ENCODE assay signal across 12 cellular contexts in the genomic region with DNA sequence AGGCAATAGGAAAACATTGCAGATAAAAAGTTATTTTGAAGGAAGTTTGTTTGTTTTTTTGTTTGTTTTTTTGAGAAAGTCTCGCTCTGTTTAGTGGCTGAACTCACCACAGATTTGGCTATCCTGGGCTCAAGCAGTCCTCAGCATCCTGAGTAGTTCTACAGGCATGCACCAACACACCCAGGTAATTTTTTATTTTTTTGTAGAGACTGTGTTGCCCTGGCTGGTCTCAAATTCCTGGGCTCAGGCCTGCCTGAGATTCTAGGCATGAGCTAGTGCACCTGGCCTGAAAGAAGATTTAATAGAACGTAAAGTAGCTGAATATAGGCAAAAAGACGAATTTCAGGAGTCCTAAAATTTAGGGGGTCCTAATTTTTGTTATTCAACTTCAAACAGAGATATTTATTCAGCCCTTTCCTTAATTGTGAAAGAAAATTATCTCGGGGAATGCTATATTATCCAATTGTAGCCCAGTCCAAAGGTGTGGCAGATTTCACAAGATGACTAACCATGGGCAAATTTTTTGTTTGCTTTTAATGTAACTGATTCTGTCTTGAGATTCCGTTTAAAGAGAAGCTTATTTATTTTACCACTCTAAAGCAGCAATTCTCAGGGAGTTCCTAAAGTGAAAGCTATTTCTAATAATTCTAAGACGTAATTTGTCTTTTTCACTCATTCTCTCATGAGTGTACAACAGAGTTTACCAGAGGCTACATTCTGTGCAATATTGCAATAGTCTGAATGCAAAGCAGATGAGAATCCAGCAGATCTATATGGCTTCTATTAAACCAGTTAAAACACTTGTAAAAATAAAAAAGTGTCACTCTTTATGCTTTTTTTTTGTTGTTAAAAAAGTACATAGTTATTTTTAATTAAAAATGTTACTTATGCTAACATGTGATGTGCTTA. TPM values are rescaled to one million over a fixed set of nuclear protein-coding genes. Genes with fewer than 3 reads are reported as not detected.
DNase-seq lines count a peak whose midpoint lies in the region; ATAC-seq, FAIRE-seq and TF ChIP-seq lines count a peak whose summit lies in the region.
"Had no signal": no experiment of that assay in that cellular context is flagged by ENCODE, and none has a peak within 500 bp of the region (broad histone marks: within the 10 kb centered on the region; RNA-seq: fewer than 3 reads in every experiment).

No MANE protein-coding gene starts in this region.

- H3K4me3 ChIP-seq in liver (ENCODE audit: low read depth in 1 of 3, low read length in 3 of 3) (peak overlapping the region in 1 of 3 donors; percentile 11), thoracic aorta (peak overlapping the region; percentile 58), MM.1S (ENCODE audit: low read length) (no peak overlapping the region)

- no peak overlapping the region for H2AFZ ChIP-seq in MM.1S (ENCODE audit: low read length)

- no peaks in the 10 kb centered on the region for H3K9me3 ChIP-seq in liver (ENCODE audit: control insufficient read depth in 4 of 4, low read length in 3 of 4)
- no peaks in the 10 kb centered on the region for H3K9me3 ChIP-seq in thoracic aorta
- no peaks in the 10 kb centered on the region for H3K9me3 ChIP-seq in MM.1S (replicated peaks; ENCODE audit: insufficient read depth, low read length)

- TF ChIP-seq POLR2A in GM12892 (IDR thresholded peaks at IDR 0.05; ENCODE audit: low read depth, low read length): no peak

- H3K27me3 ChIP-seq in liver (ENCODE audit: control insufficient read depth in 4 of 4, insufficient read depth in 4 of 4, low read length in 3 of 4) (no peaks in the 10 kb centered on the region), thoracic aorta (replicated peaks; ENCODE audit: insufficient read depth) (no peaks in the 10 kb centered on the region), MM.1S (replicated peaks; ENCODE audit: insufficient read depth, low read length) (no peaks in the 10 kb centered on the region)

- WGBS in liver: 58% methylated on average over 6 of the region's 6 CpGs

- H3K4me3 Mint-ChIP-seq in activated CD8-positive, alpha-beta T cell treated with anti-CD3 and anti-CD28 coated beads for 36 hours: no peak overlapping the region

- CTCF ChIA-PET in activated CD8-positive, alpha-beta T cell treated with anti-CD3 and anti-CD28 coated beads for 36 hours (lab: Charles Lee): interaction anchor here (1.0 kb wide), 1 partner anchor 49 kb away, joined by 4 read pairs; no protein-coding TSS in a partner anchor

- H3K9ac ChIP-seq in liver (ENCODE audit: low read depth in 1 of 2, low read length in 2 of 2) (no peak overlapping the region), MM.1S (ENCODE audit: low read length) (no peak overlapping the region)

- TF ChIP-seq CTCF in liver (IDR thresholded peaks at IDR 0.05; ENCODE audit: low read depth, low read length, missing input control): no peak
- no peak for TF ChIP-seq CTCF in thoracic aorta (IDR thresholded peaks at IDR 0.05)
- no peak for TF ChIP-seq CTCF in activated CD8-positive, alpha-beta T cell treated with anti-CD3 and anti-CD28 coated beads for 36 hours (IDR thresholded peaks at IDR 0.05)
- no peak for TF ChIP-seq CTCF in MM.1S (IDR thresholded peaks at IDR 0.05; ENCODE audit: low read length)

- H3F3A ChIP-seq in MM.1S (ENCODE audit: insufficient read depth, low read length): no peaks in the 10 kb centered on the region

- no peaks in the 10 kb centered on the region for H3K36me3 ChIP-seq in liver (ENCODE audit: control insufficient read depth in 4 of 4, insufficient read depth in 3 of 4, low read depth in 1 of 4, low read length in 3 of 4)
- H3K36me3 ChIP-seq in thoracic aorta: no peaks in the 10 kb centered on the region
- H3K36me3 ChIP-seq in MM.1S (replicated peaks; ENCODE audit: insufficient read depth, low read length): no peaks in the 10 kb centered on the region

- H4K20me1 ChIP-seq in MM.1S (ENCODE audit: insufficient read depth, low read length): no peaks in the 10 kb centered on the region

- no peaks in the 10 kb centered on the region for H3K9me2 ChIP-seq in MM.1S (replicated peaks; ENCODE audit: insufficient read depth, low read length)

- H3K4me1 Mint-ChIP-seq in activated CD8-positive, alpha-beta T cell treated with anti-CD3 and anti-CD28 coated beads for 36 hours (ENCODE audit: low read depth): no peaks in the 10 kb centered on the region

- no peak for FAIRE-seq in GM12892 (lab: Jason Lieb, UNC)
- FAIRE-seq: frontal cortex had no signal

- H3K36me3 Mint-ChIP-seq in activated CD8-positive, alpha-beta T cell treated with anti-CD3 and anti-CD28 coated beads for 36 hours (ENCODE audit: low read depth): no peaks in the 10 kb centered on the region

- H3K27ac Mint-ChIP-seq in activated CD8-positive, alpha-beta T cell treated with anti-CD3 and anti-CD28 coated beads for 36 hours: no peak overlapping the region

- POLR2A ChIA-PET in activated CD8-positive, alpha-beta T cell treated with anti-CD3 and anti-CD28 coated beads for 36 hours (lab: Charles Lee): interaction anchor here (0.7 kb wide), 1 partner anchor 45 kb away, joined by 4 read pairs; no protein-coding TSS in a partner anchor

- peak; percentile 64 for DNase-seq in LoVo (ENCODE audit: low spot score)
- peak; percentile 19 for DNase-seq in dedifferentiated amniotic fluid mesenchymal stem cell (ENCODE audit: extremely low spot score)
- no peak for DNase-seq in thoracic aorta (ENCODE audit: low spot score)
- no peak for DNase-seq in GM12892 (ENCODE audit: insufficient read length)
- DNase-seq in NCI-H2029 (lab: John Stamatoyannopoulos, UW): no peak
- DNase-seq in activated CD8-positive, alpha-beta T cell treated with anti-CD3 and anti-CD28 coated beads for 36 hours: no peak
- DNase-seq in MM.1S: no peak
- DNase-seq: activated CD8-positive, alpha-beta memory T cell treated with anti-CD3 and anti-CD28 coated beads, Interleukin-2, amount 50 U/mL, for 48 hours; DMS53 had no signal

- no peaks in the 10 kb centered on the region for H3K79me2 ChIP-seq in MM.1S (ENCODE audit: low read length)

- peaks cover 17% of the 10 kb centered on the region for H3K27me3 Mint-ChIP-seq in activated CD8-positive, alpha-beta T cell treated with anti-CD3 and anti-CD28 coated beads for 36 hours

- no peak overlapping the region for H3K4me2 ChIP-seq in MM.1S (ENCODE audit: low read depth, low read length)

- no peaks in the 10 kb centered on the region for H3K9me3 Mint-ChIP-seq in activated CD8-positive, alpha-beta T cell treated with anti-CD3 and anti-CD28 coated beads for 36 hours

- peaks cover 3 to 25% (median 13%) of the 10 kb centered on the region in 4 donors for H3K4me1 ChIP-seq in liver (ENCODE audit: control insufficient read depth in 4 of 4, insufficient read depth in 4 of 4, low read length in 3 of 4)
- no peaks in the 10 kb centered on the region for H3K4me1 ChIP-seq in thoracic aorta (ENCODE audit: control insufficient read depth in 1 of 2, low read depth in 2 of 2)
- H3K4me1 ChIP-seq in MM.1S (ENCODE audit: low read length): no peaks in the 10 kb centered on the region

- ATAC-seq in thoracic aorta (ENCODE audit: insufficient number of reproducible peaks, low FRiP score, low read depth): no peak
- ATAC-seq in activated CD8-positive, alpha-beta T cell treated with anti-CD3 and anti-CD28 coated beads for 36 hours: no peak

- intact Hi-C loops in activated CD8-positive, alpha-beta T cell treated with anti-CD3 and anti-CD28 coated beads for 36 hours (cut with micrococcal nuclease): no loop called here

- TF ChIP-seq RAD21 in liver (IDR thresholded peaks at IDR 0.05): no peak

- H3K27ac ChIP-seq in liver (ENCODE audit: low read depth in 1 of 2, low read length in 2 of 2) (peak overlapping the region; percentile 43 to 68), thoracic aorta (no peak overlapping the region), MM.1S (ENCODE audit: low read length) (no peak overlapping the region)

TF ChIP-seq in liver, 16 proteins besides CTCF, POLR2A, EP300 and RAD21 (continues in another document):
- TF ChIP-seq FOXA2 (IDR thresholded peaks at IDR 0.05) (no peak), HNF4A (conservative IDR thresholded peaks at IDR 0.05) (peak; percentile 57 to 64), YY1 (IDR thresholded peaks at IDR 0.05) (no peak), SP1 (IDR thresholded peaks at IDR 0.05) (no peak), NR2F2 (IDR thresholded peaks at IDR 0.05) (no peak), FOXA1 (IDR thresholded peaks at IDR 0.05) (no peak), RXRA (IDR thresholded peaks at IDR 0.05) (no peak), EGR1 (IDR thresholded peaks at IDR 0.05; ENCODE audit: low read depth in 2 of 2) (no peak), JUND (IDR thresholded peaks at IDR 0.05) (peak in 1 of 2 donors; percentile 42)
- TF ChIP-seq, protein P1, sequence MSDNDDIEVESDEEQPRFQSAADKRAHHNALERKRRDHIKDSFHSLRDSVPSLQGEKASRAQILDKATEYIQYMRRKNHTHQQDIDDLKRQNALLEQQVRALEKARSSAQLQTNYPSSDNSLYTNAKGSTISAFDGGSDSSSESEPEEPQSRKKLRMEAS (IDR thresholded peaks at IDR 0.05): no peak
- TF ChIP-seq, protein P2, sequence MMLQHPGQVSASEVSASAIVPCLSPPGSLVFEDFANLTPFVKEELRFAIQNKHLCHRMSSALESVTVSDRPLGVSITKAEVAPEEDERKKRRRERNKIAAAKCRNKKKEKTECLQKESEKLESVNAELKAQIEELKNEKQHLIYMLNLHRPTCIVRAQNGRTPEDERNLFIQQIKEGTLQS (IDR thresholded peaks at IDR 0.05): no peak

RNA-seq across cellular contexts. Expression of a gene that starts 0.9 kb away (rescaled TPM):
- total RNA-seq in liver: 1 to 10 TPM; 3.8 to 5.2 TPM
- polyA plus RNA-seq in liver: 1 to 10 TPM; 3.0 to 3.3 TPM
- 10 to 100 TPM; 12.3 to 12.7 TPM for total RNA-seq in thoracic aorta
- 1.2 TPM for polyA plus RNA-seq in GM12892 (2012; ENCODE audit: missing spikeins)
- not detected for total RNA-seq in activated CD8-positive, alpha-beta T cell treated with anti-CD3 and anti-CD28 coated beads for 36 hours

RNA-seq across cellular contexts. Expression of a gene that starts 4.2 kb away (rescaled TPM):
- total RNA-seq in liver: under 1 TPM in 1 of 2 donors, not detected in 1; 0.42 TPM
- polyA plus RNA-seq in liver: under 1 TPM; 0.07 to 0.29 TPM
- 1 to 10 TPM in 1 of 2 donors, under 1 TPM in 1; 0.54 to 1.4 TPM for total RNA-seq in thoracic aorta
- 0.64 TPM for polyA plus RNA-seq in GM12892 (2012; ENCODE audit: missing spikeins)
- not detected for total RNA-seq in activated CD8-positive, alpha-beta T cell treated with anti-CD3 and anti-CD28 coated beads for 36 hours
- total RNA-seq: frontal cortex, pulmonary artery endothelial cell had no signal

RNA-seq across cellular contexts. Expression of a gene that starts 12.3 kb away (rescaled TPM):
- total RNA-seq in liver: 100 to 1,000 TPM in 1 of 2 donors, under 1 TPM in 1; 0.70 to 190 TPM
- 100 to 1,000 TPM in 1 of 2 donors, 10 to 100 TPM in 1; 24.4 to 133 TPM for polyA plus RNA-seq in liver
- total RNA-seq in thoracic aorta: 10 to 100 TPM in 1 of 2 donors, 1 to 10 TPM in 1; 7.2 to 26.6 TPM
- polyA plus RNA-seq in GM12892 (2012; ENCODE audit: missing spikeins): 0.98 TPM
- 1 to 10 TPM in 1 of 2 experiments, under 1 TPM in 1; 0.97 to 1.4 TPM for total RNA-seq in activated CD8-positive, alpha-beta T cell treated with anti-CD3 and anti-CD28 coated beads for 36 hours

Comparison
In these comparisons a context has a peak if more than half of its experiments do, and no peak if none do; other contexts are left out.
1. DNase-seq: peak in LoVo (single experiment) and dedifferentiated amniotic fluid mesenchymal stem cell (single experiment); none in thoracic aorta (single experiment), GM12892 (single experiment), NCI-H2029 (single experiment), activated CD8-positive, alpha-beta T cell treated with anti-CD3 and anti-CD28 coated beads for 36 hours (single experiment) and MM.1S (single experiment).
2. H3K27ac ChIP-seq: peak in liver (2 of 2); none in thoracic aorta (0 of 2) and MM.1S (single experiment).
3. RNA of a gene that starts 0.9 kb away (total RNA-seq): 12.3 to 12.7 TPM in thoracic aorta and 3.8 to 5.2 TPM in liver; not detected in activated CD8-positive, alpha-beta T cell treated with anti-CD3 and anti-CD28 coated beads for 36 hours; every median in the first group is over 4 times any median in the second.